ENCODE assay signal across 10 cellular contexts in the genomic region with DNA sequence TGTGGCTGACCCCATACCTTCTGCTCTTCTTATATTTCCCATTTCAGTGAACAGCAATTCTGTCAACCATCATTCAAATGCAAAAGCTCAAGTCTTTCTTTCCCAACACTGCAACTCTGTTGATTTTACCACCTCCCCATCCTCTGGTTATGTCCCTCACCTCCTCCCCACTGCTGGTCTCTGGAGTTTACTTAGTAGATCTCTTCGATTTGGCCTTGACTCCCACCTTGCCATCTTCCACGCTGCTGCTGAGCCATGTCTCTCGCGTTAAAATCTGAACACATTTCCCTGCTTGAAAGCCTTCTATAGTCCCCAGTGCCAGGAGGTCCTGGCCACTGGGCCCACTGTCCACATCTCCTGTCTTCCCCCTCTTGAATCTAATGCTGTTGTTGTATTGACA.
"Had no signal": no experiment of that assay in that cellular context is flagged by ENCODE, and none has a peak within 500 bp of the region (broad histone marks: within the 10 kb centered on the region; RNA-seq: fewer than 3 reads in every experiment).

No MANE protein-coding gene starts in this region.

- H3K27me3 ChIP-seq: pancreas had no signal

- H3K36me3 ChIP-seq: gastroesophageal sphincter, heart right ventricle, lower lobe of right lung, pancreas had no signal

- H3K27ac ChIP-seq: gastroesophageal sphincter, heart right ventricle, lower lobe of right lung, pancreas had no signal

- H3K9me3 ChIP-seq: gastroesophageal sphincter, heart right ventricle, lower lobe of right lung, pancreas had no signal

- DNase-seq: activated CD4-positive, alpha-beta T cell treated with anti-CD3 and anti-CD28 coated beads, Interleukin-2, amount 50 U/mL, for 48 hours; activated gamma-delta T cell treated with Interleukin-2 at 50 U/mL for 16 hours; activated T-cell treated with anti-CD3 and anti-CD28 coated beads, Interleukin-2, amount 50 U/mL, for 48 hours; heart right ventricle; left colon; lower lobe of right lung; pancreas; stimulated activated CD4-positive, alpha-beta T cell treated with anti-CD3 and anti-CD28 coated beads, Interleukin-1b, Interleukin-23, amount 100 ng/mL, for 48 hours; T-helper 9 cell had no signal

- H3K4me3 ChIP-seq: gastroesophageal sphincter, heart right ventricle, lower lobe of right lung, pancreas had no signal

- ATAC-seq: gastroesophageal sphincter, heart right ventricle, left colon, lower lobe of right lung, pancreas had no signal

- H3K4me1 ChIP-seq: gastroesophageal sphincter, pancreas had no signal
